ENCODE assay signal across 27 cellular contexts in the genomic region with DNA sequence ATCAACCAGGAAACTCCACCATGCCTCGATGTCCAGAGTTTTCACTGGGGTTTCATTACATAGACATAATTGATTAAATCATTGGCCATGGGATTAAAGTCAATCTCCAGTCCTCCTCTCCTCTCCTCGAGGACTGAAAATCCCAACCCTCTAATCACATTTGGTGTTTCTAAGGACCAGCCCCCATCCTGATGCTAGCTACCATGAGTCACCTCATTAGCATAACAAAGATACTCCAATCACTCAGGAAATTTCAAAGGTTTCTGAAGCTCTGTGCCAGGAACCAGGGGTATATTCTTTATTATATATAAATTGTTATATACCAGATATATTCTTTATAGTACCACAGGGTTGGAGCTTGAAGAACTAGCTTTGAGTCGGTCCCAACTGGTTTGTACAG.
DNase-seq lines count a peak whose midpoint lies in the region; ATAC-seq and TF ChIP-seq lines count a peak whose summit lies in the region.
"Had no signal": no experiment of that assay in that cellular context is flagged by ENCODE, and none has a peak within 500 bp of the region (broad histone marks: within the 10 kb centered on the region; RNA-seq: fewer than 3 reads in every experiment).

No MANE protein-coding gene starts in this region.

- no peak for ATAC-seq in GM18868 (IDR thresholded peaks at IDR 0.05; ENCODE audit: unreplicated experiment)
- ATAC-seq: activated CD4-positive, CD25-positive, alpha-beta regulatory T cell treated with anti-CD3 and anti-CD28 coated beads, Interleukin-2, amount 50 U/mL, for 24 hours had no signal

- peak; percentile 42 for DNase-seq in ELR (ENCODE audit: low read depth)
- peak; percentile 85 for DNase-seq in M059J (ENCODE audit: low read depth)
- DNase-seq in astrocyte of the spinal cord (ENCODE audit: low read depth, low spot score), result peak; percentile 55
- peak; percentile 60 for DNase-seq in iPS DF 19.7 (ENCODE audit: low read depth, low spot score)
- no peak for DNase-seq in left ventricle myocardium inferior
- DNase-seq in head of caudate nucleus, result no peak
- no peak for DNase-seq in NCI-H524 treated with DMSO at 0.1 percent for 48 hours (lab: John Stamatoyannopoulos, UW)
- DNase-seq: activated CD4-positive, alpha-beta T cell treated with anti-CD3 and anti-CD28 coated beads, Interleukin-2, amount 50 U/mL, for 48 hours; activated gamma-delta T cell treated with Interleukin-2 at 50 U/mL for 16 hours; activated naive CD8-positive, alpha-beta T cell treated with anti-CD3 and anti-CD28 coated beads, Interleukin-2, amount 10 ng/mL, durations not matched to agents 7 days and 5 days; activated T-cell treated with anti-CD3 and anti-CD28 coated beads, Interleukin-2, amount 50 U/mL, for 48 hours; aorta; C1 segment of cervical spinal cord; COR-L47; endodermal cell; esophagus squamous epithelium; hippocampal formation; NCI-H1436; NCI-H2081 treated with DMSO at 0.1 percent for 48 hours; NCI-H345; NCI-H748 treated with DMSO at 0.1 percent for 48 hours; stimulated activated naive CD4-positive, alpha-beta T cell; upper lobe of left lung had no signal

- no peak for TF ChIP-seq CTCF in astrocyte of the spinal cord (IDR thresholded peaks at IDR 0.05; ENCODE audit: low read depth, low read length)
- no peak for TF ChIP-seq CTCF in left ventricle myocardium inferior (IDR thresholded peaks at IDR 0.05; ENCODE audit: borderline replicate concordance)

- intact Hi-C loops in left ventricle myocardium inferior (cut with micrococcal nuclease) (no loop called here), head of caudate nucleus (cut with DNase I) (no loop called here)

- no peaks in the 10 kb centered on the region for H3K36me3 ChIP-seq in left ventricle myocardium inferior
- H3K36me3 ChIP-seq: esophagus squamous epithelium, upper lobe of left lung had no signal

- no peak overlapping the region for H3K4me3 ChIP-seq in astrocyte of the spinal cord (ENCODE audit: low read depth, low read length)
- H3K4me3 ChIP-seq in left ventricle myocardium inferior, result no peak overlapping the region
- H3K4me3 ChIP-seq: esophagus squamous epithelium, skin epidermis, upper lobe of left lung had no signal

- H3K27ac ChIP-seq in left ventricle myocardium inferior (replicated peaks), result no peak overlapping the region
- H3K27ac ChIP-seq: esophagus squamous epithelium, KMS-11, skin epidermis, upper lobe of left lung had no signal

- in situ Hi-C loops in astrocyte of the spinal cord (cut with HindIII; ENCODE audit: low sequenced_read_pairs), result no loop called here

- no peaks in the 10 kb centered on the region for H3K4me1 ChIP-seq in left ventricle myocardium inferior
- H3K4me1 ChIP-seq: esophagus squamous epithelium, upper lobe of left lung had no signal

- H3K9me3 ChIP-seq in left ventricle myocardium inferior (replicated peaks), result peaks cover 11% of the 10 kb centered on the region
- H3K9me3 ChIP-seq: upper lobe of left lung had no signal

- peaks cover 13% of the 10 kb centered on the region for H3K27me3 ChIP-seq in left ventricle myocardium inferior (ENCODE audit: low read depth)
- H3K27me3 ChIP-seq: upper lobe of left lung had no signal

Comparison
In these comparisons a context has a peak if more than half of its experiments do, and no peak if none do; other contexts are left out.
1. DNase-seq: peak in ELR (single experiment), M059J (single experiment), astrocyte of the spinal cord (single experiment) and iPS DF 19.7 (single experiment); none in left ventricle myocardium inferior (single experiment), head of caudate nucleus (0 of 42) and NCI-H524 treated with DMSO at 0.1 percent for 48 hours (single experiment).